10 cellular contexts compared by ENCODE assay signal in genomic region chr22:17919276-17920144, GRCh38.
DNase-seq lines count a peak whose midpoint lies in the region; ATAC-seq and TF ChIP-seq lines count a peak whose summit lies in the region.
"Had no signal": no experiment of that assay in that cellular context is flagged by ENCODE, and none has a peak within 500 bp of the region (broad histone marks: within the 10 kb centered on the region; RNA-seq: fewer than 3 reads in every experiment).

No MANE protein-coding gene starts in this region.

- no peak for TF ChIP-seq CTCF in GM23338 (conservative IDR thresholded peaks at IDR 0.05; ENCODE audit: low read depth in 2 of 2)
- TF ChIP-seq CTCF in VCaP (conservative IDR thresholded peaks at IDR 0.05), result no peak
- no peak for TF ChIP-seq CTCF in heart right ventricle (IDR thresholded peaks at IDR 0.05)
- no peak for TF ChIP-seq CTCF in psoas muscle (IDR thresholded peaks at IDR 0.05)
- no peak for TF ChIP-seq CTCF in foreskin keratinocyte (conservative IDR thresholded peaks at IDR 0.05)

- H3K4me2 ChIP-seq in GM23338, result peak overlapping the region; percentile 46

- H3K27ac Mint-ChIP-seq in GM23338 (peak overlapping the region; percentile 50), immature natural killer cell (no peak overlapping the region)

- H3K9me3 ChIP-seq in heart right ventricle (no peaks in the 10 kb centered on the region), psoas muscle (no peaks in the 10 kb centered on the region)

- intact Hi-C loops in heart right ventricle (cut with DNase I), result loop anchor here in 2 of 10 donors (10.0 kb wide), 2 partner anchors 65 to 105 kb away; partner anchors contain the start of gene MICAL3 (in 1 of the 2)
- intact Hi-C loops in psoas muscle (cut with DNase I), result no loop called here

- H3K27ac ChIP-seq in GM23338 (ENCODE audit: low read depth), result peak overlapping the region; percentile 55; the same call in 1 of the 2 replicates
- peak overlapping the region; percentile 71 for H3K27ac ChIP-seq in VCaP
- peak overlapping the region; percentile 65 to 96 (median 88) for H3K27ac ChIP-seq in heart right ventricle
- H3K27ac ChIP-seq in psoas muscle, result peak overlapping the region; percentile 76
- no peak overlapping the region for H3K27ac ChIP-seq in foreskin keratinocyte

- H3K4me3 ChIP-seq in GM23338, result peak overlapping the region; percentile 8; the same call in 1 of the 2 replicates
- H3K4me3 ChIP-seq in heart right ventricle, result peak overlapping the region in 7 of 10 donors; percentile 6 to 26 (median 20)
- no peak overlapping the region for H3K4me3 ChIP-seq in psoas muscle
- H3K4me3 ChIP-seq: GM12878 had no signal

- no peaks in the 10 kb centered on the region for H3K9me3 Mint-ChIP-seq in GM23338
- H3K9me3 Mint-ChIP-seq in immature natural killer cell, result no peaks in the 10 kb centered on the region

- ATAC-seq in GM23338 (no peak; the same call in 2 of the 3 replicates), heart right ventricle (peak; percentile 51 to 80 (median 70)), psoas muscle (peak in 3 of 4 donors; percentile 11 to 20 (median 18)), foreskin keratinocyte (no peak), HG02798 (IDR thresholded peaks at IDR 0.05; ENCODE audit: poor library complexity, unreplicated experiment) (no peak), HG03135 (IDR thresholded peaks at IDR 0.05; ENCODE audit: unreplicated experiment) (no peak)

- peaks cover 20% of the 10 kb centered on the region for H4K20me1 ChIP-seq in GM23338 (replicated peaks; ENCODE audit: insufficient read depth)

- H3K36me3 ChIP-seq in GM23338 (ENCODE audit: insufficient read depth), result no peaks in the 10 kb centered on the region
- H3K36me3 ChIP-seq in heart right ventricle, result no peaks in the 10 kb centered on the region
- no peaks in the 10 kb centered on the region for H3K36me3 ChIP-seq in psoas muscle (ENCODE audit: insufficient read depth in 1 of 2, low read depth in 1 of 2)

- peak overlapping the region; percentile 4; the same call in 2 of the 3 replicates for H3K4me3 Mint-ChIP-seq in GM23338
- peak overlapping the region in 1 of 5 donors; percentile 7 for H3K4me3 Mint-ChIP-seq in immature natural killer cell

- peaks cover 85% of the 10 kb centered on the region for H3K79me2 ChIP-seq in GM23338 (replicated peaks; ENCODE audit: insufficient read depth)

- peaks cover 45% of the 10 kb centered on the region for H3K4me1 ChIP-seq in GM23338 (ENCODE audit: insufficient read depth)
- H3K4me1 ChIP-seq in heart right ventricle, result peaks cover 17 to 100% (median 74%) of the 10 kb centered on the region in 9 donors
- peaks cover 79% of the 10 kb centered on the region for H3K4me1 ChIP-seq in psoas muscle
- peaks cover 56% of the 10 kb centered on the region for H3K4me1 ChIP-seq in foreskin keratinocyte

- no peak overlapping the region for H2AFZ ChIP-seq in GM23338

- no peaks in the 10 kb centered on the region; the same call in 2 of the 3 replicates for H3K36me3 Mint-ChIP-seq in GM23338 (ENCODE audit: low read depth)
- no peaks in the 10 kb centered on the region for H3K36me3 Mint-ChIP-seq in immature natural killer cell

- DNase-seq in GM23338 (ENCODE audit: low spot score) (peak; percentile 48), heart right ventricle (peak; percentile 65 to 67), psoas muscle (no peak), foreskin keratinocyte (no peak), immature natural killer cell (no peak)
- DNase-seq: activated T-cell treated with anti-CD3 and anti-CD28 coated beads for 4 hours had no signal

- peaks cover 47% of the 10 kb centered on the region for H3K4me1 Mint-ChIP-seq in GM23338
- H3K4me1 Mint-ChIP-seq in immature natural killer cell, result peaks cover 18 to 24% of the 10 kb centered on the region in 2 donors

- no peaks in the 10 kb centered on the region; the same call in 1 of the 2 replicates for H3K9me2 ChIP-seq in GM23338 (ENCODE audit: insufficient read depth)

- 43 to 53% methylated on average over 11 of the region's 11 CpGs for WGBS in heart right ventricle, 2 donors
- WGBS in psoas muscle, 3 donors, result 54 to 70% (median 59%) methylated on average over 11 of the region's 11 CpGs

- peaks cover 10% of the 10 kb centered on the region; the same call in 1 of the 2 replicates for H3F3A ChIP-seq in GM23338 (replicated peaks; ENCODE audit: low read depth)

- H3K27me3 Mint-ChIP-seq in GM23338 (ENCODE audit: insufficient read depth, low read depth, poor library complexity) (peaks cover 4% of the 10 kb centered on the region), immature natural killer cell (ENCODE audit: low read depth in 3 of 3) (peaks cover 0 to 4% (median 0%) of the 10 kb centered on the region in 3 donors)

- no peaks in the 10 kb centered on the region for H3K27me3 ChIP-seq in GM23338 (ENCODE audit: insufficient read depth)
- H3K27me3 ChIP-seq in heart right ventricle, result no peaks in the 10 kb centered on the region
- H3K27me3 ChIP-seq in psoas muscle (ENCODE audit: insufficient read depth in 3 of 3, low read length in 2 of 3), result no peaks in the 10 kb centered on the region
- no peaks in the 10 kb centered on the region for H3K27me3 ChIP-seq in foreskin keratinocyte

TF ChIP-seq in GM23338, 12 proteins besides CTCF, POLR2A, EP300 and RAD21 (continues in another document):
- no peak for TF ChIP-seq REST (IDR thresholded peaks at IDR 0.05; ENCODE audit: unreplicated experiment)
- no peak for TF ChIP-seq CREB1 (CRISPR knock-in tag; IDR thresholded peaks at IDR 0.05; ENCODE audit: low read depth)
- TF ChIP-seq JUNB (IDR thresholded peaks at IDR 0.05; ENCODE audit: unreplicated experiment), result no peak
- no peak for TF ChIP-seq STAT1 (IDR thresholded peaks at IDR 0.05; ENCODE audit: unreplicated experiment)
- TF ChIP-seq ZNF331 (CRISPR knock-in tag; IDR thresholded peaks at IDR 0.05; ENCODE audit: low read depth), result no peak

Comparison
In these comparisons a context has a peak if more than half of its experiments do, and no peak if none do; other contexts are left out.
1. ATAC-seq: peak in heart right ventricle (8 of 8) and psoas muscle (3 of 4); none in GM23338 (single experiment), foreskin keratinocyte (single experiment), HG02798 (single experiment) and HG03135 (single experiment).
2. DNase-seq: peak in GM23338 (single experiment) and heart right ventricle (2 of 2); none in psoas muscle (0 of 2), foreskin keratinocyte (0 of 2) and immature natural killer cell (0 of 3).